Comparison of ENCODE assay signal across 20 cellular contexts in the genomic region with DNA sequence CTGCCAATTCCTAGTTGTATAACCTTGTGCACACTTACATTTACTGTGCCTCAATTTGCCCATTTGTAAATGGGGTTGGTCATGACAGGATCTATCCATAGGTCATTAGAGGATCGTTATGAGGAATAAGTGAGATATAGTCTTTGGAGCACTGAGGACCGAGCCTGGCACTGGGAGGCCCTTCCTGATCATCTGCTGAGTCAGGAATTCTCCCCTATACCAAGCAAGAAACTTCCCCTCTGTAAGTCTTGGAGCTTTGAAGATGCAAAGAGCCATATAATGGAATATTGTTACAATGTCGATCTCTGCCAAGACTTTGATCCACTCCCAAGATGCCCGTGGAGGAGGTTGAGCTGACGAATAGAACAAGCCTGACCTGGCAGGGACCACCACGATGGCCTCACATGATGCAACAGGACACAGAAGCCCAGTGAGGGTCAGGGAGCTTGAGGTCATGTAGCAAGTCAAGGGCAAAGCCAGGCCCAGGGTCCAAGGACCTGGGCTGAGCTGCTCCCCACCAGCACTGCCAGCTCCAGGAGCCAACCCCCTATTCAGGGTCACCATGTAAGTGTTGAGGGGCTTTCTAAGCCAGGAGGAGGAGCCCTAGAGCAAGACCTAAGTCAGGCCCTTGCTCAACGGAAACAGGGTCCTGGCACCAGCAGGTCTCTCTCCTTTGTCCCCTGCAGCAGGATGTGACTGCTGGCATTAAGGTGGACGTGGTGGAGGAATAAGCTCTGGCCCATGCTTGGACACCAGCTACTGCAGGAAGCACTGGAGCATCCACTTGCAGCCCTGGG. TPM values are rescaled to one million over a fixed set of nuclear protein-coding genes. Genes with fewer than 3 reads are reported as not detected.
DNase-seq lines count a peak whose midpoint lies in the region; ATAC-seq and TF ChIP-seq lines count a peak whose summit lies in the region.
"Had no signal": no experiment of that assay in that cellular context is flagged by ENCODE, and none has a peak within 500 bp of the region (broad histone marks: within the 10 kb centered on the region; RNA-seq: fewer than 3 reads in every experiment).

No MANE protein-coding gene starts in this region.

- no peak overlapping the region for H3K4me2 ChIP-seq in SK-N-SH
- H3K4me2 ChIP-seq in OCI-LY3 (ENCODE audit: low read length) = no peak overlapping the region

- ATAC-seq in SK-N-SH treated with all-trans-retinoic acid at 6 μM for 48 hours (no peak), aorta (ENCODE audit: low FRiP score) (no peak)
- no peak for ATAC-seq in naive thymus-derived CD4-positive, alpha-beta T cell
- ATAC-seq: body of pancreas, Right ventricle myocardium inferior had no signal

- H3K9me2 ChIP-seq in SK-N-SH = no peaks in the 10 kb centered on the region

- H3K4me1 ChIP-seq in SK-N-SH (ENCODE audit: control insufficient read depth in 1 of 2, insufficient read depth in 2 of 2, low read depth in 1 of 2, low read length in 1 of 2) (no peaks in the 10 kb centered on the region), OCI-LY3 (ENCODE audit: low read length) (no peaks in the 10 kb centered on the region), aorta (ENCODE audit: control insufficient read depth in 1 of 2, insufficient read depth in 2 of 2, low read length in 2 of 2) (no peaks in the 10 kb centered on the region)
- H3K4me1 ChIP-seq in naive thymus-derived CD4-positive, alpha-beta T cell (ENCODE audit: control insufficient read depth in 2 of 2, insufficient read depth in 2 of 2, low read length in 2 of 2) = no peaks in the 10 kb centered on the region
- H3K4me1 ChIP-seq: body of pancreas, stomach had no signal

- H3K27ac ChIP-seq in SK-N-SH (ENCODE audit: low read depth in 2 of 2, low read length in 1 of 2) = no peak overlapping the region
- H3K27ac ChIP-seq in OCI-LY3 (ENCODE audit: low read length) = no peak overlapping the region
- no peak overlapping the region for H3K27ac ChIP-seq in naive thymus-derived CD4-positive, alpha-beta T cell (ENCODE audit: low read depth, low read length)
- H3K27ac ChIP-seq in aorta (ENCODE audit: low read depth in 1 of 2, low read length in 2 of 2) = no peak overlapping the region
- H3K27ac ChIP-seq: body of pancreas, stomach had no signal

- H2AFZ ChIP-seq in SK-N-SH (ENCODE audit: low read depth) = no peak overlapping the region
- H2AFZ ChIP-seq in OCI-LY3 (ENCODE audit: low read depth, low read length) = no peak overlapping the region; the same call in 1 of the 2 replicates

- no peak for TF ChIP-seq RAD21 in SK-N-SH (IDR thresholded peaks at IDR 0.05; ENCODE audit: low read length)

- no peaks in the 10 kb centered on the region for H3F3A ChIP-seq in SK-N-SH (replicated peaks; ENCODE audit: insufficient read depth)

- H3K4me3 ChIP-seq in SK-N-SH (ENCODE audit: low read depth in 2 of 2, low read length in 1 of 2) (no peak overlapping the region), OCI-LY3 (ENCODE audit: low read length) (no peak overlapping the region), epithelial cell of proximal tubule (ENCODE audit: low read depth, low read length) (no peak overlapping the region), aorta (ENCODE audit: low read length in 2 of 2) (no peak overlapping the region)
- H3K4me3 ChIP-seq in naive thymus-derived CD4-positive, alpha-beta T cell (ENCODE audit: low read length) = no peak overlapping the region
- H3K4me3 ChIP-seq: body of pancreas, stomach had no signal

- H3K36me3 Mint-ChIP-seq in naive thymus-derived CD4-positive, alpha-beta T cell = no peaks in the 10 kb centered on the region
- H3K36me3 Mint-ChIP-seq: activated naive CD4-positive, alpha-beta T cell treated with anti-CD3 and anti-CD28 coated beads, Interleukin-2, amount 10 ng/mL, durations not matched to agents 7 days and 5 days; CD4-positive, CD25-positive, alpha-beta regulatory T cell; memory B cell; natural killer cell treated with Interleukin-12 subunit alpha and Interleukin-12 subunit beta and Interleukin-15 and Interleukin-18, amount 100 ng/mL, for 72 hours had no signal

- CTCF ChIA-PET in SK-N-SH (lab: Yijun Ruan, JAX) = interaction anchor here (1.0 to 1.6 kb wide), 5 partner anchors 15 to 82 kb away, joined by 3 to 8 read pairs (median 5); no protein-coding TSS in a partner anchor
- CTCF ChIA-PET in naive thymus-derived CD4-positive, alpha-beta T cell (lab: Charles Lee) = no interaction called here

- no peak overlapping the region for H3K4me3 Mint-ChIP-seq in naive thymus-derived CD4-positive, alpha-beta T cell
- H3K4me3 Mint-ChIP-seq: activated naive CD4-positive, alpha-beta T cell treated with anti-CD3 and anti-CD28 coated beads, Interleukin-2, amount 10 ng/mL, durations not matched to agents 7 days and 5 days; CD4-positive, CD25-positive, alpha-beta regulatory T cell; dendritic cell treated with granulocyte-macrophage colony-stimulating factor and Interleukin-4, amounts not matched to agents 40 ng/mL and 50 ng/mL, for 4 days; memory B cell; natural killer cell treated with Interleukin-12 subunit alpha and Interleukin-12 subunit beta and Interleukin-15 and Interleukin-18, amount 100 ng/mL, for 72 hours had no signal

- no peak for TF ChIP-seq CTCF in SK-N-SH (IDR thresholded peaks at IDR 0.05)
- TF ChIP-seq CTCF in OCI-LY3 (IDR thresholded peaks at IDR 0.05; ENCODE audit: low read depth, low read length) = peak; percentile 39
- TF ChIP-seq CTCF in epithelial cell of proximal tubule (conservative IDR thresholded peaks at IDR 0.05; ENCODE audit: low read depth, low read length) = peak; percentile 14

- no peaks in the 10 kb centered on the region for H3K36me3 ChIP-seq in SK-N-SH (replicated peaks in 1 of 2; ENCODE audit: control insufficient read depth in 1 of 2, insufficient read depth in 2 of 2, low read length in 1 of 2)
- H3K36me3 ChIP-seq in OCI-LY3 (replicated peaks; ENCODE audit: low read depth, low read length) = no peaks in the 10 kb centered on the region
- H3K36me3 ChIP-seq in naive thymus-derived CD4-positive, alpha-beta T cell (ENCODE audit: control insufficient read depth in 2 of 3, insufficient read depth in 3 of 3, low read length in 3 of 3) = no peaks in the 10 kb centered on the region
- H3K36me3 ChIP-seq in aorta (ENCODE audit: control insufficient read depth in 1 of 2, insufficient read depth in 2 of 2, low read length in 1 of 2) = no peaks in the 10 kb centered on the region
- H3K36me3 ChIP-seq: stomach had no signal

- H3K9me3 ChIP-seq in SK-N-SH (no peaks in the 10 kb centered on the region), OCI-LY3 (ENCODE audit: insufficient read depth, low read length) (no peaks in the 10 kb centered on the region), aorta (ENCODE audit: control insufficient read depth, low read length) (no peaks in the 10 kb centered on the region)
- H3K9me3 ChIP-seq in naive thymus-derived CD4-positive, alpha-beta T cell (ENCODE audit: control insufficient read depth in 2 of 3, low read length in 3 of 3) = no peaks in the 10 kb centered on the region
- H3K9me3 ChIP-seq: body of pancreas, stomach had no signal

- POLR2A ChIA-PET in SK-N-SH (lab: Yijun Ruan, JAX) = no interaction called here
- POLR2A ChIA-PET in naive thymus-derived CD4-positive, alpha-beta T cell (lab: Charles Lee) = no interaction called here

- WGBS in SK-N-SH (ENCODE audit: low lambda C conversion rate) = 30% methylated on average over 8 of the region's 8 CpGs
- WGBS in aorta, 2 donors = 76 to 77% methylated on average over 8 of the region's 8 CpGs

- H3K4me1 Mint-ChIP-seq in naive thymus-derived CD4-positive, alpha-beta T cell = peaks cover 0 to 1% (median 0%) of the 10 kb centered on the region in 7 donors
- H3K4me1 Mint-ChIP-seq: activated naive CD4-positive, alpha-beta T cell treated with anti-CD3 and anti-CD28 coated beads, Interleukin-2, amount 10 ng/mL, durations not matched to agents 7 days and 5 days; CD4-positive, CD25-positive, alpha-beta regulatory T cell; memory B cell had no signal

- H3K27ac Mint-ChIP-seq in naive thymus-derived CD4-positive, alpha-beta T cell = no peak overlapping the region
- H3K27ac Mint-ChIP-seq: activated naive CD4-positive, alpha-beta T cell treated with anti-CD3 and anti-CD28 coated beads, Interleukin-2, amount 10 ng/mL, durations not matched to agents 7 days and 5 days; dendritic cell treated with granulocyte-macrophage colony-stimulating factor and Interleukin-4, amounts not matched to agents 40 ng/mL and 50 ng/mL, for 4 days; memory B cell; natural killer cell treated with Interleukin-12 subunit alpha and Interleukin-12 subunit beta and Interleukin-15 and Interleukin-18, amount 100 ng/mL, for 72 hours had no signal

- no peaks in the 10 kb centered on the region for H3K9me3 Mint-ChIP-seq in naive thymus-derived CD4-positive, alpha-beta T cell
- H3K9me3 Mint-ChIP-seq: activated naive CD4-positive, alpha-beta T cell treated with anti-CD3 and anti-CD28 coated beads, Interleukin-2, amount 10 ng/mL, durations not matched to agents 7 days and 5 days; dendritic cell treated with granulocyte-macrophage colony-stimulating factor and Interleukin-4, amounts not matched to agents 40 ng/mL and 50 ng/mL, for 4 days; memory B cell; natural killer cell treated with Interleukin-12 subunit alpha and Interleukin-12 subunit beta and Interleukin-15 and Interleukin-18, amount 100 ng/mL, for 72 hours had no signal

- H3K79me2 ChIP-seq in SK-N-SH (ENCODE audit: insufficient read depth) (no peaks in the 10 kb centered on the region), OCI-LY3 (ENCODE audit: low read length) (no peaks in the 10 kb centered on the region)

- no peak overlapping the region for H3K9ac ChIP-seq in SK-N-SH
- H3K9ac ChIP-seq in OCI-LY3 (ENCODE audit: low read length) = no peak overlapping the region

- intact Hi-C loops in naive thymus-derived CD4-positive, alpha-beta T cell (cut with micrococcal nuclease) = no loop called here
- intact Hi-C loops in aorta (cut with DNase I) = no loop called here

- H3K27me3 ChIP-seq in SK-N-SH (ENCODE audit: insufficient read depth) (no peaks in the 10 kb centered on the region), OCI-LY3 (ENCODE audit: low read depth, low read length) (0 out of 2 replicates have a peak, but pooled peaks cover 3% of the 10 kb centered on the region), aorta (ENCODE audit: control insufficient read depth in 1 of 2, insufficient read depth in 2 of 2, low read length in 1 of 2) (no peaks in the 10 kb centered on the region)
- H3K27me3 ChIP-seq in naive thymus-derived CD4-positive, alpha-beta T cell (ENCODE audit: control insufficient read depth in 2 of 2, insufficient read depth in 2 of 2, low read length in 2 of 2) = no peaks in the 10 kb centered on the region
- H3K27me3 ChIP-seq: body of pancreas had no signal

- H4K20me1 ChIP-seq in SK-N-SH (ENCODE audit: insufficient read depth) (no peaks in the 10 kb centered on the region), OCI-LY3 (ENCODE audit: insufficient read depth, low read length) (no peaks in the 10 kb centered on the region)

- in situ Hi-C loops in KBM-7 (cut with MboI; ENCODE audit: low pct_unique_long_range_greater_than_20kb, low sequenced_read_pairs) = no loop called here

- H3K27me3 Mint-ChIP-seq in naive thymus-derived CD4-positive, alpha-beta T cell = peaks cover 0 to 16% (median 3%) of the 10 kb centered on the region in 5 donors
- H3K27me3 Mint-ChIP-seq: memory B cell had no signal

- no peak for TF ChIP-seq EP300 in SK-N-SH (IDR thresholded peaks at IDR 0.05; ENCODE audit: borderline replicate concordance in 1 of 2, low read depth in 1 of 2, low read length in 1 of 2)

- DNase-seq in SK-N-SH (peak; percentile 37), epithelial cell of proximal tubule (ENCODE audit: low read depth) (no peak), KBM-7 (no peak), aorta (no peak)
- DNase-seq in naive thymus-derived CD4-positive, alpha-beta T cell = no peak
- no peak for DNase-seq in stimulated activated CD4-positive, alpha-beta T cell treated with anti-CD3 and anti-CD28 coated beads, Interleukin-12 subunit alpha, Interleukin-12 subunit beta, amount 100 ng/mL, for 4 hours
- DNase-seq: activated CD4-positive, alpha-beta T cell treated with anti-CD3 and anti-CD28 coated beads for 48 hours; activated CD8-positive, alpha-beta memory T cell treated with anti-CD3 and anti-CD28 coated beads, Interleukin-2, amount 50 U/mL, for 48 hours; activated naive CD4-positive, alpha-beta T cell treated with anti-CD3 and anti-CD28 coated beads, Interleukin-2, amount 10 ng/mL, durations not matched to agents 7 days and 5 days; body of pancreas; CD4-positive, CD25-positive, alpha-beta regulatory T cell; stomach; T-helper 2 cell had no signal

RNA-seq across cellular contexts. Expression of gene PDRG1, which starts 16.7 kb away (rescaled TPM):
- polyA plus RNA-seq in SK-N-SH (2012; rRNA removed) (18.9 and 19.7 TPM in 2 replicates), aorta (10 to 100 TPM; 15.1 to 15.8 TPM)
- polyA plus RNA-seq in SK-N-SH (2012; cell fraction: cytosol; rRNA removed) = 19.6 and 20.8 TPM in 2 replicates
- polyA plus RNA-seq in SK-N-SH (2012; cell fraction: nucleus; rRNA removed) = 10.8 and 13.0 TPM in 2 replicates
- total RNA-seq in epithelial cell of proximal tubule (16.5 and 17.8 TPM in 2 replicates), aorta (1 to 10 TPM; 5.6 to 8.6 TPM)
- total RNA-seq in naive thymus-derived CD4-positive, alpha-beta T cell = 10 to 100 TPM in 3 of 5 experiments, 1 to 10 TPM in 2; 7.5 to 13.6 (median 11.4) TPM
- 10 to 100 TPM; 13.8 to 25.0 TPM for polyA plus RNA-seq in naive thymus-derived CD4-positive, alpha-beta T cell

RNA-seq across cellular contexts. Expression of gene XKR7, which starts 32.8 kb away (rescaled TPM):
- polyA plus RNA-seq in SK-N-SH (2012; rRNA removed) (0.02 and 0.10 TPM in 2 replicates), aorta (under 1 TPM in 1 of 2 donors, not detected in 1; 0.13 TPM)
- polyA plus RNA-seq in SK-N-SH (2012; cell fraction: cytosol; rRNA removed) = 0.04 and 0.14 TPM in 2 replicates
- polyA plus RNA-seq in SK-N-SH (2012; cell fraction: nucleus; rRNA removed) = 0.18 and 0.22 TPM in 2 replicates
- total RNA-seq in epithelial cell of proximal tubule (under 0.01 and 0.17 TPM in 2 replicates), aorta (not detected)
- under 1 TPM in 1 of 5 experiments, not detected in 4; 0.05 TPM for total RNA-seq in naive thymus-derived CD4-positive, alpha-beta T cell
- polyA plus RNA-seq in naive thymus-derived CD4-positive, alpha-beta T cell = not detected
- total RNA-seq: Right ventricle myocardium inferior had no signal
- polyA plus RNA-seq: CD4-positive, CD25-positive, alpha-beta regulatory T cell; keratinocyte had no signal
